ENCODE assay signal across 14 cellular contexts in genomic region chr7:136677456-136678365, GRCh38.
DNase-seq lines count a peak whose midpoint lies in the region; ATAC-seq and TF ChIP-seq lines count a peak whose summit lies in the region.
"Had no signal": no experiment of that assay in that cellular context is flagged by ENCODE, and none has a peak within 500 bp of the region (broad histone marks: within the 10 kb centered on the region; RNA-seq: fewer than 3 reads in every experiment).

No MANE protein-coding gene starts in this region.

- TF ChIP-seq POLR2A in prostate gland (IDR thresholded peaks at IDR 0.05), result no peak

- H3K36me3 ChIP-seq in NT2/D1 (ENCODE audit: insufficient read depth, insufficient read length, low read length) (no peaks in the 10 kb centered on the region), prostate gland (no peaks in the 10 kb centered on the region)
- H3K36me3 ChIP-seq: Peyer's patch had no signal

- H3K4me1 ChIP-seq in NT2/D1 (ENCODE audit: insufficient read depth, insufficient read length), result no peaks in the 10 kb centered on the region
- no peaks in the 10 kb centered on the region for H3K4me1 ChIP-seq in prostate gland (replicated peaks)
- H3K4me1 ChIP-seq: Peyer's patch, testis had no signal

- WGBS in prostate gland, result 69% methylated on average over 10 of the region's 10 CpGs

- intact Hi-C loops in prostate gland (cut with DNase I), result no loop called here

- DNase-seq in CMK (ENCODE audit: low read depth) (peak; percentile 22), NT2/D1 (ENCODE audit: low read depth, low spot score) (peak; percentile 13), fibroblast of mammary gland (ENCODE audit: low read depth) (peak; percentile 30), D341Med (ENCODE audit: low spot score) (no peak), ecto neural progenitor cell (ENCODE audit: low spot score) (no peak), prostate gland (ENCODE audit: low spot score) (no peak)
- no peak for DNase-seq in activated CD4-positive, alpha-beta T cell treated with anti-CD3 and anti-CD28 coated beads for 48 hours
- DNase-seq: dorsolateral prefrontal cortex; left colon; Peyer's patch; stimulated activated CD4-positive, alpha-beta T cell treated with anti-CD3 and anti-CD28 coated beads, Interleukin-12 subunit alpha, Interleukin-12 subunit beta, amount 100 ng/mL, for 4 hours; testis had no signal

- H3K27me3 ChIP-seq in NT2/D1 (ENCODE audit: insufficient read depth, insufficient read length) (no peaks in the 10 kb centered on the region), prostate gland (replicated peaks; ENCODE audit: insufficient read depth) (no peaks in the 10 kb centered on the region)
- H3K27me3 ChIP-seq: Peyer's patch, testis had no signal

- ATAC-seq in HG02798 (IDR thresholded peaks at IDR 0.05; ENCODE audit: poor library complexity, unreplicated experiment), result peak; percentile 49
- ATAC-seq: left colon had no signal

- H3K9me3 ChIP-seq in NT2/D1 (ENCODE audit: insufficient read depth, low read length) (no peaks in the 10 kb centered on the region), prostate gland (no peaks in the 10 kb centered on the region)
- H3K9me3 ChIP-seq: Peyer's patch, testis had no signal

- no peak for TF ChIP-seq CTCF in fibroblast of mammary gland (conservative IDR thresholded peaks at IDR 0.05; ENCODE audit: control insufficient read depth, insufficient read depth, low read depth, low read length)
- TF ChIP-seq CTCF in prostate gland (IDR thresholded peaks at IDR 0.05), result no peak

- no peak overlapping the region for H3K9ac ChIP-seq in NT2/D1 (ENCODE audit: insufficient read length, low read depth)

- H3K4me3 ChIP-seq in NT2/D1 (ENCODE audit: insufficient read length, low read depth), result no peak overlapping the region
- no peak overlapping the region for H3K4me3 ChIP-seq in fibroblast of mammary gland (ENCODE audit: control insufficient read depth, low read depth, low read length)
- H3K4me3 ChIP-seq in prostate gland, result no peak overlapping the region
- H3K4me3 ChIP-seq: dorsolateral prefrontal cortex, Peyer's patch, testis had no signal

- no peak overlapping the region for H3K27ac ChIP-seq in prostate gland
- H3K27ac ChIP-seq: C4-2B, dorsolateral prefrontal cortex, Peyer's patch, testis had no signal

Comparison
In these comparisons a context has a peak if more than half of its experiments do, and no peak if none do; other contexts are left out.
1. DNase-seq: peak in CMK (single experiment), NT2/D1 (single experiment) and fibroblast of mammary gland (single experiment); none in activated CD4-positive, alpha-beta T cell treated with anti-CD3 and anti-CD28 coated beads for 48 hours (single experiment), D341Med (single experiment), ecto neural progenitor cell (single experiment) and prostate gland (single experiment).